8 cellular contexts compared by ENCODE assay signal in genomic region chr16:1772362-1772907, GRCh38. TPM values are rescaled to one million over a fixed set of nuclear protein-coding genes. Genes with fewer than 3 reads are reported as not detected.
DNase-seq lines count a peak whose midpoint lies in the region; ATAC-seq and TF ChIP-seq lines count a peak whose summit lies in the region.

Gene EME2 (plus strand): TSS chr16:1772810. CDS start chr16:1773228, 418 bp downstream.

- peak within 1 kb of the TSS; percentile 99 for H3K4me3 ChIP-seq in HUES6 (ENCODE audit: low read depth, low read length)
- peak within 1 kb of the TSS; percentile 77 for H3K4me3 ChIP-seq in mucosa of stomach (ENCODE audit: low read length)
- H3K4me3 ChIP-seq in thoracic aorta = peak within 1 kb of the TSS; percentile 95

- H3K4me1 ChIP-seq in HUES6 (ENCODE audit: control insufficient read depth, insufficient read depth, low read length) (peaks cover 15% of the 10 kb centered on the region), mucosa of stomach (ENCODE audit: control insufficient read depth, insufficient read depth, low read length) (peaks cover 27% of the 10 kb centered on the region), thoracic aorta (ENCODE audit: control insufficient read depth in 1 of 2, low read depth in 2 of 2) (peaks cover 15 to 41% of the 10 kb centered on the region in 2 donors)

- peak within 1 kb of the TSS; percentile 94 for H3K27ac ChIP-seq in HUES6 (ENCODE audit: low read depth, low read length)
- peak within 1 kb of the TSS; percentile 84 to 92 for H3K27ac ChIP-seq in thoracic aorta

- H3K9me3 ChIP-seq in HUES6 (ENCODE audit: control insufficient read depth, insufficient read depth, low read depth, low read length) (no peaks in the 10 kb centered on the region), mucosa of stomach (ENCODE audit: control insufficient read depth, low read length) (no peaks in the 10 kb centered on the region), thoracic aorta (no peaks in the 10 kb centered on the region)

- peak; percentile 39 to 44 for DNase-seq in activated CD4-positive, alpha-beta T cell treated with anti-CD3 and anti-CD28 coated beads for 4 hours
- DNase-seq in effector CD8-positive, alpha-beta T cell (lab: John Stamatoyannopoulos, UW) = peak; percentile 20
- DNase-seq in thoracic aorta (ENCODE audit: low spot score) = no peak
- DNase-seq in islet precursor cell = no peak

- H3K36me3 ChIP-seq in HUES6 (ENCODE audit: control insufficient read depth, insufficient read depth, low read length) (peaks cover 46% of the 10 kb centered on the region), mucosa of stomach (ENCODE audit: control insufficient read depth, insufficient read depth, low read length) (no peaks in the 10 kb centered on the region), thoracic aorta (peaks cover 30% of the 10 kb centered on the region)

- H3K9ac ChIP-seq in HUES6 (ENCODE audit: low read length) = peak within 1 kb of the TSS; percentile 98
- H3K9ac ChIP-seq in mucosa of stomach (ENCODE audit: low read length) = peak within 1 kb of the TSS; percentile 74

- no peaks in the 10 kb centered on the region for H3K27me3 ChIP-seq in HUES6 (ENCODE audit: control insufficient read depth, insufficient read depth, low read length)
- H3K27me3 ChIP-seq in mucosa of stomach (ENCODE audit: control insufficient read depth, insufficient read depth, low read length) = no peaks in the 10 kb centered on the region
- no peaks in the 10 kb centered on the region for H3K27me3 ChIP-seq in thoracic aorta (replicated peaks; ENCODE audit: insufficient read depth)

- ATAC-seq in GM19025 (IDR thresholded peaks at IDR 0.05; ENCODE audit: low read depth, unreplicated experiment) = peak; percentile 5
- ATAC-seq in thoracic aorta (ENCODE audit: insufficient number of reproducible peaks, low FRiP score, low read depth) = no peak
- no peak for ATAC-seq in GM21390 (IDR thresholded peaks at IDR 0.05; ENCODE audit: unreplicated experiment)

- no peak for TF ChIP-seq CTCF in thoracic aorta (IDR thresholded peaks at IDR 0.05)

RNA-seq across cellular contexts. Expression of gene EME2, which starts in this region (rescaled TPM):
- 10 to 100 TPM; 23.4 to 29.2 TPM for total RNA-seq in thoracic aorta

Comparison
In these comparisons a context has a peak if more than half of its experiments do, and no peak if none do; other contexts are left out.
1. DNase-seq: peak in activated CD4-positive, alpha-beta T cell treated with anti-CD3 and anti-CD28 coated beads for 4 hours (2 of 2) and effector CD8-positive, alpha-beta T cell (single experiment); none in thoracic aorta (single experiment) and islet precursor cell (single experiment).
2. Peak in every context shown above with its lines, with median percentiles within 50 percentile points of each other: H3K4me3 ChIP-seq.